Comparison of ENCODE assay signal across 11 cellular contexts in the genomic region with DNA sequence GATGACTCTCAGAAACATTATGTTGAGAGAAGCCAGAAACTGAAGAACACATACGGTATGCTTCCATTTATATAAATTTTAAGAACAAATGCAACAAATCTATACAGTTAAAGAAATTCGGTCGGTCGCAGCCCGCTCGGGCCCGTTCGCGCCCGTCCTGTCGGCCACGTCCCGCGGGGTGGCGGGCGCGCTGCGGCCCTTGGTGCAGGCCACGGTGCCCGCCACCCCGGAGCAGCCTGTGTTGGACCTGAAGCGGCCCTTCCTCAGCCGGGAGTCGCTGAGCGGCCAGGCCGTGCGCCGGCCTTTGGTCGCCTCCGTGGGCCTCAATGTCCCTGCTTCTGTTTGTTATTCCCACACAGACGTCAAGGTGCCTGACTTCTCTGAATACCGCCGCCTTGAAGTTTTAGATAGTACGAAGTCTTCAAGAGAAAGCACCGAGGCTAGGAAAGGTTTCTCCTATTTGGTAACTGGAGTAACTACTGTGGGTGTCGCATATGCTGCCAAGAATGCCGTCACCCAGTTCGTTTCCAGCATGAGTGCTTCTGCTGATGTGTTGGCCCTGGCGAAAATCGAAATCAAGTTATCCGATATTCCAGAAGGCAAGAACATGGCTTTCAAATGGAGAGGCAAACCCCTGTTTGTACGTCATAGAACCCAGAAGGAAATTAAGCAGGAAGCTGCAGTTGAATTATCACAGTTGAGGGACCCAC. TPM values are rescaled to one million over a fixed set of nuclear protein-coding genes. Genes with fewer than 3 reads are reported as not detected.
DNase-seq lines count a peak whose midpoint lies in the region; ATAC-seq and TF ChIP-seq lines count a peak whose summit lies in the region.
"Not testable (repeated sequence)": the region's sequence is repeated elsewhere in the genome, so short reads cannot be mapped to it uniquely, and the experiment has no call there.
"Had no signal": no experiment of that assay in that cellular context is flagged by ENCODE, and none has a peak within 500 bp of the region (broad histone marks: within the 10 kb centered on the region; RNA-seq: fewer than 3 reads in every experiment).

No MANE protein-coding gene starts in this region.

- H3K36me3 ChIP-seq in GM06990 (ENCODE audit: control insufficient read depth, insufficient read depth, low read length); upper lobe of right lung: not testable (repeated sequence)

- not testable (repeated sequence) for H3K9me3 Mint-ChIP-seq in immature natural killer cell; natural killer cell treated with Interleukin-12 subunit alpha and Interleukin-12 subunit beta and Interleukin-15 and Interleukin-18, amount 100 ng/mL, for 72 hours

- not testable (repeated sequence) for H3K36me3 Mint-ChIP-seq in T-helper 17 cell (ENCODE audit: low read depth); immature natural killer cell; natural killer cell treated with Interleukin-12 subunit alpha and Interleukin-12 subunit beta and Interleukin-15 and Interleukin-18, amount 100 ng/mL, for 72 hours

- not testable (repeated sequence) for H3K27me3 Mint-ChIP-seq in T-helper 17 cell; immature natural killer cell (ENCODE audit: low read depth in 3 of 3); natural killer cell treated with Interleukin-12 subunit alpha and Interleukin-12 subunit beta and Interleukin-15 and Interleukin-18, amount 100 ng/mL, for 72 hours

- not testable (repeated sequence) for TF ChIP-seq CTCF in GM06990 (IDR thresholded peaks at IDR 0.05; ENCODE audit: insufficient read depth, low read length, poor library complexity, severe bottlenecking); HL-60 (IDR thresholded peaks at IDR 0.05; ENCODE audit: insufficient read depth, low read length); upper lobe of right lung (IDR thresholded peaks at IDR 0.05)

- DNase-seq in GM06990 (ENCODE audit: extremely low read depth, insufficient read length) (peak; percentile 36), HL-60 (ENCODE audit: low read depth in 1 of 2, low spot score in 1 of 2) (peak in 1 of 2 experiments; percentile 6), astrocyte of the hippocampus (ENCODE audit: low read depth, low spot score) (peak; percentile 15), erythroblast (lab: John Stamatoyannopoulos, UW) (peak; percentile 22 to 43), immature natural killer cell (peak in 2 of 3 donors; percentile 13 to 14)
- DNase-seq in T-helper 17 cell; natural killer cell treated with Interleukin-12 subunit alpha and Interleukin-12 subunit beta and Interleukin-15 and Interleukin-18, amount 100 ng/mL, for 72 hours (ENCODE audit: low spot score); upper lobe of right lung: not testable (repeated sequence)

- H3K4me3 Mint-ChIP-seq in T-helper 17 cell; immature natural killer cell; natural killer cell treated with Interleukin-12 subunit alpha and Interleukin-12 subunit beta and Interleukin-15 and Interleukin-18, amount 100 ng/mL, for 72 hours: not testable (repeated sequence)

- ATAC-seq in T-helper 17 cell: peak; percentile 33
- peak; percentile 61 to 70 for ATAC-seq in natural killer cell treated with Interleukin-12 subunit alpha and Interleukin-12 subunit beta and Interleukin-15 and Interleukin-18, amount 100 ng/mL, for 72 hours
- ATAC-seq in upper lobe of right lung: peak; percentile 59

- H3K27ac ChIP-seq in HL-60 (replicated peaks): peak overlapping the region; percentile 38
- not testable (repeated sequence) for H3K27ac ChIP-seq in upper lobe of right lung

- not testable (repeated sequence) for H3K4me1 ChIP-seq in upper lobe of right lung

- not testable (repeated sequence) for H3K27ac Mint-ChIP-seq in T-helper 17 cell; immature natural killer cell; natural killer cell treated with Interleukin-12 subunit alpha and Interleukin-12 subunit beta and Interleukin-15 and Interleukin-18, amount 100 ng/mL, for 72 hours

- not testable (repeated sequence) for H3K4me1 Mint-ChIP-seq in T-helper 17 cell; immature natural killer cell; natural killer cell treated with Interleukin-12 subunit alpha and Interleukin-12 subunit beta and Interleukin-15 and Interleukin-18, amount 100 ng/mL, for 72 hours (ENCODE audit: low read depth in 2 of 2)

- intact Hi-C loops in upper lobe of right lung (cut with DNase I): not testable (repeated sequence)

- not testable (repeated sequence) for H3K9me3 ChIP-seq in T-helper 17 cell (ENCODE audit: control insufficient read depth, low read length, poor library complexity, severe bottlenecking); upper lobe of right lung

- not testable (repeated sequence) for H3K27me3 ChIP-seq in GM06990 (replicated peaks; ENCODE audit: control insufficient read depth, insufficient read depth, low read length); HL-60 (ENCODE audit: insufficient read depth, poor library complexity, severe bottlenecking); upper lobe of right lung

- H3K4me3 ChIP-seq in GM06990 (replicated peaks; ENCODE audit: low read depth, low read length); HL-60 (replicated peaks; ENCODE audit: insufficient read depth, low read length); upper lobe of right lung: not testable (repeated sequence)

- not testable (repeated sequence) for TF ChIP-seq POLR2A in erythroblast (IDR thresholded peaks at IDR 0.05; ENCODE audit: low read length)

RNA-seq across cellular contexts. Expression of gene ENTHD1, which starts 18.2 kb away (rescaled TPM):
- not detected for total RNA-seq in T-helper 17 cell
- polyA plus RNA-seq in immature natural killer cell: not detected
- total RNA-seq in natural killer cell treated with Interleukin-12 subunit alpha and Interleukin-12 subunit beta and Interleukin-15 and Interleukin-18, amount 100 ng/mL, for 72 hours: not detected
- total RNA-seq in upper lobe of right lung: not detected
- total RNA-seq: HT-29, Peyer's patch, SJCRH30 had no signal

RNA-seq across cellular contexts. Expression of gene GRAP2, which starts 25.6 kb away (rescaled TPM):
- total RNA-seq in T-helper 17 cell (100 to 1,000 TPM; 113 to 195 TPM), upper lobe of right lung (10.1 TPM)
- polyA plus RNA-seq in immature natural killer cell: 10 to 100 TPM; 41.7 to 67.5 (median 46.0) TPM
- 10 to 100 TPM; 13.2 to 36.4 TPM for total RNA-seq in natural killer cell treated with Interleukin-12 subunit alpha and Interleukin-12 subunit beta and Interleukin-15 and Interleukin-18, amount 100 ng/mL, for 72 hours
- total RNA-seq: HT-29, SJCRH30 had no signal
